28 cellular contexts compared by ENCODE assay signal in the genomic region with DNA sequence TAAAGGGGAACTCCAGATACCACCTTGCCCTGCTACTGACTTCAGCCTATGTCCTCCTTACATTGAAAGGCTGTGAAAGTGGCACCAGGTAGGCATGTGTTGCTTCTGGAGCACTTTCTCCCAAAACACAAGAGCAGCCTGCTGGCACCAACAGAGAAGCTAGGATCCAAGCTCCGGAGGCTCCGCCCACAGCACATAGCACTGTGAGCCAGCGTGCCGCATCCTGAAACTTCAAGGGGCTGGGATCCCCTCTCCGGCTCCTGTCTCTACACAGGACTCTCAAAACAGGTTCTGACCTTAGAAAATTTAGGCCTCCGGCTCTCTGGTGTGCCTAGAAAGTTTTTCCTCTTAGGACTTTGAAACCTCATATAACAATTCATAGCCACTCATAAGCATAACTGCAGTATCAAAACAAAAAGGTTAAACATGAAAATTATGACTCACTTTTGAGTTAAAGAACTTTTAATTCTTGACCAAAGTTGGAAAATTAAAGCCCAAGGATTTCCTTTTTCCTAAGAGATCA. TPM values are rescaled to one million over a fixed set of nuclear protein-coding genes. Genes with fewer than 3 reads are reported as not detected.
DNase-seq lines count a peak whose midpoint lies in the region; ATAC-seq and TF ChIP-seq lines count a peak whose summit lies in the region.
"Had no signal": no experiment of that assay in that cellular context is flagged by ENCODE, and none has a peak within 500 bp of the region (broad histone marks: within the 10 kb centered on the region; RNA-seq: fewer than 3 reads in every experiment).

No MANE protein-coding gene starts in this region.

- H3K9me3 Mint-ChIP-seq in activated CD8-positive, alpha-beta T cell treated with anti-CD3 and anti-CD28 coated beads for 36 hours: no peaks in the 10 kb centered on the region
- H3K9me3 Mint-ChIP-seq in activated CD8-positive, alpha-beta T cell treated with anti-CD3 and anti-CD28 coated beads, Interleukin-2, amount 10 ng/mL, durations not matched to agents 7 days and 5 days (ENCODE audit: insufficient read depth): no peaks in the 10 kb centered on the region
- H3K9me3 Mint-ChIP-seq in CD4-positive, alpha-beta T cell: no peaks in the 10 kb centered on the region
- H3K9me3 Mint-ChIP-seq in naive thymus-derived CD8-positive, alpha-beta T cell: no peaks in the 10 kb centered on the region
- H3K9me3 Mint-ChIP-seq: activated T-helper 1 cell treated with anti-CD3 and anti-CD28 coated beads, Interleukin-12 subunit alpha, Interleukin-12 subunit beta, Interleukin-2, Interleukin-4 antibody, amounts not matched to agents 30 ng/mL and 10 ng/mL and 1 ng/mL, durations not matched to agents 14 hours and 24 hours and 36 hours had no signal

- TF ChIP-seq CTCF in activated CD8-positive, alpha-beta T cell treated with anti-CD3 and anti-CD28 coated beads for 36 hours (IDR thresholded peaks at IDR 0.05): no peak
- TF ChIP-seq CTCF in CD4-positive, alpha-beta T cell (IDR thresholded peaks at IDR 0.05): no peak
- TF ChIP-seq CTCF in colonic mucosa (IDR thresholded peaks at IDR 0.05): no peak

- H3K27me3 ChIP-seq in CD4-positive, alpha-beta T cell (ENCODE audit: control insufficient read depth, insufficient read depth, low read length): no peaks in the 10 kb centered on the region
- no peaks in the 10 kb centered on the region for H3K27me3 ChIP-seq in colonic mucosa
- H3K27me3 ChIP-seq: BE2C, esophagus squamous epithelium, gastroesophageal sphincter, SJSA1, upper lobe of left lung had no signal

- no peak for ATAC-seq in activated CD8-positive, alpha-beta T cell treated with anti-CD3 and anti-CD28 coated beads for 36 hours
- no peak for ATAC-seq in activated CD8-positive, alpha-beta T cell treated with anti-CD3 and anti-CD28 coated beads, Interleukin-2, amount 10 ng/mL, durations not matched to agents 7 days and 5 days
- no peak for ATAC-seq in CD4-positive, alpha-beta T cell (ENCODE audit: poor library complexity)
- ATAC-seq in naive thymus-derived CD8-positive, alpha-beta T cell: no peak
- no peak for ATAC-seq in GM21825 (IDR thresholded peaks at IDR 0.05; ENCODE audit: unreplicated experiment)
- ATAC-seq: gastroesophageal sphincter, HepG2, Panc1 had no signal

- H3K4me1 ChIP-seq in colonic mucosa: peaks cover 23% of the 10 kb centered on the region
- H3K4me1 ChIP-seq: BE2C, SJSA1 had no signal

- no peak overlapping the region for H3K4me3 ChIP-seq in colonic mucosa
- H3K4me3 ChIP-seq: esophagus squamous epithelium, gastroesophageal sphincter, GM23248, SJSA1, smooth muscle cell, upper lobe of left lung had no signal

- peak overlapping the region; percentile 48 for H3K27ac Mint-ChIP-seq in activated CD8-positive, alpha-beta T cell treated with anti-CD3 and anti-CD28 coated beads for 36 hours
- H3K27ac Mint-ChIP-seq in activated CD8-positive, alpha-beta T cell treated with anti-CD3 and anti-CD28 coated beads, Interleukin-2, amount 10 ng/mL, durations not matched to agents 7 days and 5 days: no peak overlapping the region
- H3K27ac Mint-ChIP-seq in CD4-positive, alpha-beta T cell: peak overlapping the region; percentile 47
- H3K27ac Mint-ChIP-seq in naive thymus-derived CD8-positive, alpha-beta T cell: peak overlapping the region in 7 of 10 donors; percentile 6 to 88 (median 63)

- CTCF ChIA-PET in activated CD8-positive, alpha-beta T cell treated with anti-CD3 and anti-CD28 coated beads for 36 hours (lab: Charles Lee): interaction anchor here (1.0 to 1.9 kb wide), 2 partner anchors 77 to 194 kb away, joined by 3 to 5 read pairs; no protein-coding TSS in a partner anchor
- CTCF ChIA-PET in activated CD8-positive, alpha-beta T cell treated with anti-CD3 and anti-CD28 coated beads, Interleukin-2, amount 10 ng/mL, durations not matched to agents 7 days and 5 days (lab: Charles Lee): interaction anchor here (1.6 kb wide), 1 partner anchor 193 kb away, joined by 3 read pairs; no protein-coding TSS in a partner anchor
- CTCF ChIA-PET in CD4-positive, alpha-beta T cell (lab: Charles Lee): interaction anchor here (0.8 kb wide), 1 partner anchor 11 kb away, joined by 3 read pairs; no protein-coding TSS in a partner anchor

- H3K9me3 ChIP-seq in CD4-positive, alpha-beta T cell (ENCODE audit: control insufficient read depth, low read length): no peaks in the 10 kb centered on the region
- no peaks in the 10 kb centered on the region for H3K9me3 ChIP-seq in colonic mucosa
- H3K9me3 ChIP-seq: BE2C, esophagus squamous epithelium, gastroesophageal sphincter, SJSA1, upper lobe of left lung had no signal

- H3K36me3 Mint-ChIP-seq in activated CD8-positive, alpha-beta T cell treated with anti-CD3 and anti-CD28 coated beads for 36 hours (ENCODE audit: low read depth): peaks cover 75% of the 10 kb centered on the region
- H3K36me3 Mint-ChIP-seq in activated CD8-positive, alpha-beta T cell treated with anti-CD3 and anti-CD28 coated beads, Interleukin-2, amount 10 ng/mL, durations not matched to agents 7 days and 5 days (ENCODE audit: low read depth): peaks cover 82% of the 10 kb centered on the region
- H3K36me3 Mint-ChIP-seq in CD4-positive, alpha-beta T cell (ENCODE audit: low read depth): peaks cover 100% of the 10 kb centered on the region
- H3K36me3 Mint-ChIP-seq in naive thymus-derived CD8-positive, alpha-beta T cell: peaks cover 7 to 97% (median 31%) of the 10 kb centered on the region in 3 donors

- intact Hi-C loops in activated CD8-positive, alpha-beta T cell treated with anti-CD3 and anti-CD28 coated beads for 36 hours (cut with micrococcal nuclease): no loop called here
- intact Hi-C loops in CD4-positive, alpha-beta T cell (cut with DNase I, micrococcal nuclease): loop anchor here (5.0 to 10.0 kb wide), 2 partner anchors 39 to 63 kb away; partner anchors contain the start of gene EZR (in 1 of the 2)
- intact Hi-C loops in colonic mucosa (cut with DNase I): no loop called here

- H3K9ac ChIP-seq in colonic mucosa (ENCODE audit: low read depth in 2 of 2, low read length in 2 of 2): peak overlapping the region in 1 of 2 donors; percentile 35
- H3K9ac ChIP-seq: GM23248 had no signal

- no peaks in the 10 kb centered on the region for H3K27me3 Mint-ChIP-seq in activated CD8-positive, alpha-beta T cell treated with anti-CD3 and anti-CD28 coated beads for 36 hours
- no peaks in the 10 kb centered on the region for H3K27me3 Mint-ChIP-seq in activated CD8-positive, alpha-beta T cell treated with anti-CD3 and anti-CD28 coated beads, Interleukin-2, amount 10 ng/mL, durations not matched to agents 7 days and 5 days (ENCODE audit: low read depth)
- H3K27me3 Mint-ChIP-seq in CD4-positive, alpha-beta T cell: no peaks in the 10 kb centered on the region
- H3K27me3 Mint-ChIP-seq in naive thymus-derived CD8-positive, alpha-beta T cell: no peaks in the 10 kb centered on the region

- DNase-seq in activated CD8-positive, alpha-beta T cell treated with anti-CD3 and anti-CD28 coated beads for 36 hours: no peak
- no peak for DNase-seq in activated CD8-positive, alpha-beta T cell treated with anti-CD3 and anti-CD28 coated beads, Interleukin-2, amount 10 ng/mL, durations not matched to agents 7 days and 5 days
- no peak for DNase-seq in CD4-positive, alpha-beta T cell
- no peak for DNase-seq in colonic mucosa
- no peak for DNase-seq in naive thymus-derived CD8-positive, alpha-beta T cell
- DNase-seq in kidney tubule cell (ENCODE audit: low spot score): no peak
- no peak for DNase-seq in caudate nucleus (lab: John Stamatoyannopoulos, UW)
- DNase-seq: activated CD8-positive, alpha-beta memory T cell treated with anti-CD3 and anti-CD28 coated beads for 24 hours; BE2C; cerebellar nuclear complex; effector memory CD4-positive, alpha-beta T cell; esophagus squamous epithelium; GM23248; kidney glomerular epithelial cell; midbrain; NCI-H1105 treated with DMSO at 0.1 percent for 48 hours; NCI-H2081; NCI-H446 treated with DMSO at 0.1 percent for 48 hours; stimulated activated CD4-positive, alpha-beta T cell treated with anti-CD3 and anti-CD28 coated beads, Interleukin-2, amount 100 ng/mL, for 48 hours had no signal

- POLR2A ChIA-PET in activated CD8-positive, alpha-beta T cell treated with anti-CD3 and anti-CD28 coated beads for 36 hours (lab: Charles Lee): interaction anchor here (0.7 to 1.0 kb wide), 3 partner anchors 11 to 423 kb away, joined by 3 to 6 read pairs (median 4); no protein-coding TSS in a partner anchor
- POLR2A ChIA-PET in activated CD8-positive, alpha-beta T cell treated with anti-CD3 and anti-CD28 coated beads, Interleukin-2, amount 10 ng/mL, durations not matched to agents 7 days and 5 days (lab: Charles Lee): no interaction called here
- POLR2A ChIA-PET in CD4-positive, alpha-beta T cell (lab: Charles Lee): interaction anchor here (3.4 kb wide), 1 partner anchor 11 kb away, joined by 9 read pairs; no protein-coding TSS in a partner anchor
- POLR2A ChIA-PET in naive thymus-derived CD8-positive, alpha-beta T cell (lab: Charles Lee): no interaction called here

- H3K27ac ChIP-seq in CD4-positive, alpha-beta T cell (ENCODE audit: low read depth, low read length): no peak overlapping the region
- H3K27ac ChIP-seq in colonic mucosa: peak overlapping the region; percentile 43
- H3K27ac ChIP-seq in caudate nucleus (ENCODE audit: low read depth, low read length): no peak overlapping the region
- H3K27ac ChIP-seq: gastroesophageal sphincter, GM23248, SJSA1, upper lobe of left lung, VCaP had no signal

- H3K4me3 Mint-ChIP-seq in activated CD8-positive, alpha-beta T cell treated with anti-CD3 and anti-CD28 coated beads for 36 hours: no peak overlapping the region
- no peak overlapping the region for H3K4me3 Mint-ChIP-seq in activated CD8-positive, alpha-beta T cell treated with anti-CD3 and anti-CD28 coated beads, Interleukin-2, amount 10 ng/mL, durations not matched to agents 7 days and 5 days
- no peak overlapping the region for H3K4me3 Mint-ChIP-seq in CD4-positive, alpha-beta T cell
- no peak overlapping the region for H3K4me3 Mint-ChIP-seq in naive thymus-derived CD8-positive, alpha-beta T cell
- H3K4me3 Mint-ChIP-seq: activated T-helper 1 cell treated with anti-CD3 and anti-CD28 coated beads, Interleukin-12 subunit alpha, Interleukin-12 subunit beta, Interleukin-2, Interleukin-4 antibody, amounts not matched to agents 30 ng/mL and 10 ng/mL and 1 ng/mL, durations not matched to agents 14 hours and 24 hours and 36 hours had no signal

- peaks cover 41% of the 10 kb centered on the region for H3K4me1 Mint-ChIP-seq in activated CD8-positive, alpha-beta T cell treated with anti-CD3 and anti-CD28 coated beads for 36 hours (ENCODE audit: low read depth)
- peaks cover 23% of the 10 kb centered on the region for H3K4me1 Mint-ChIP-seq in activated CD8-positive, alpha-beta T cell treated with anti-CD3 and anti-CD28 coated beads, Interleukin-2, amount 10 ng/mL, durations not matched to agents 7 days and 5 days (ENCODE audit: low read depth)
- peaks cover 62% of the 10 kb centered on the region for H3K4me1 Mint-ChIP-seq in CD4-positive, alpha-beta T cell (ENCODE audit: low read depth)
- H3K4me1 Mint-ChIP-seq in naive thymus-derived CD8-positive, alpha-beta T cell: peaks cover 26 to 52% (median 33%) of the 10 kb centered on the region in 4 donors

- H3K36me3 ChIP-seq in colonic mucosa: peaks cover 10% of the 10 kb centered on the region

RNA-seq across cellular contexts. Expression of gene EZR, which starts 41.1 kb away (rescaled TPM):
- total RNA-seq in activated CD8-positive, alpha-beta T cell treated with anti-CD3 and anti-CD28 coated beads for 36 hours: 100 to 1,000 TPM; 199 to 206 TPM
- total RNA-seq in activated CD8-positive, alpha-beta T cell treated with anti-CD3 and anti-CD28 coated beads, Interleukin-2, amount 10 ng/mL, durations not matched to agents 7 days and 5 days: 100 to 1,000 TPM; 177 to 180 TPM
- total RNA-seq in CD4-positive, alpha-beta T cell: 100 to 1,000 TPM; 434 to 449 TPM
- total RNA-seq in colonic mucosa: 100 to 1,000 TPM; 257 to 424 TPM
- 100 to 1,000 TPM; 202 to 212 TPM for total RNA-seq in naive thymus-derived CD8-positive, alpha-beta T cell
- 100 to 1,000 TPM; 127 to 168 (median 143) TPM for polyA plus RNA-seq in naive thymus-derived CD8-positive, alpha-beta T cell

Comparison
In these comparisons a context has a peak if more than half of its experiments do, and no peak if none do; other contexts are left out.
1. POLR2A ChIA-PET loops: an anchor here in activated CD8-positive, alpha-beta T cell treated with anti-CD3 and anti-CD28 coated beads for 36 hours (0.7 to 1.0 kb wide) and CD4-positive, alpha-beta T cell (3.4 kb wide); none called in activated CD8-positive, alpha-beta T cell treated with anti-CD3 and anti-CD28 coated beads, Interleukin-2, amount 10 ng/mL, durations not matched to agents 7 days and 5 days and naive thymus-derived CD8-positive, alpha-beta T cell.
2. intact Hi-C loops: an anchor here in CD4-positive, alpha-beta T cell (5.0 to 10.0 kb wide); none called in activated CD8-positive, alpha-beta T cell treated with anti-CD3 and anti-CD28 coated beads for 36 hours and colonic mucosa.